ENCODE assay signal across 9 cellular contexts in genomic region chr22:29768052-29768680, GRCh38. TPM values are rescaled to one million over a fixed set of nuclear protein-coding genes. Genes with fewer than 3 reads are reported as not detected.
A peak's percentile ranks its signal among the peaks of the same experiment; 100 is the strongest.
DNase-seq lines count a peak whose midpoint lies in the region; ATAC-seq lines count a peak whose summit lies in the region.
"Had no signal": no experiment of that assay in that cellular context is flagged by ENCODE, and none has a peak within 500 bp of the region (broad histone marks: within the 10 kb centered on the region; RNA-seq: fewer than 3 reads in every experiment).

No MANE protein-coding gene starts in this region.

- no peak for ATAC-seq in activated naive CD4-positive, alpha-beta T cell treated with anti-CD3 and anti-CD28 coated beads, Interleukin-2, amount 50 U/mL, for 72 hours
- ATAC-seq in stimulated activated naive CD8-positive, alpha-beta T cell treated with anti-CD3 and anti-CD28 coated beads, Interleukin-15, amount 100 ng/mL, for 72 hours = no peak
- no peak for ATAC-seq in HG02623 (IDR thresholded peaks at IDR 0.05; ENCODE audit: unreplicated experiment)

- no peaks in the 10 kb centered on the region for H3K27me3 ChIP-seq in HUES6 (ENCODE audit: control insufficient read depth, insufficient read depth, low read length)
- H3K27me3 ChIP-seq in iPS-18a (ENCODE audit: control insufficient read depth, insufficient read depth, low read length) = no peaks in the 10 kb centered on the region

- H3K9ac ChIP-seq in HUES6 (ENCODE audit: low read length) (peak overlapping the region; percentile 90), iPS-18a (ENCODE audit: low read length) (peak overlapping the region; percentile 79)

- peaks cover 49% of the 10 kb centered on the region for H3K4me1 Mint-ChIP-seq in stimulated activated naive CD8-positive, alpha-beta T cell treated with anti-CD3 and anti-CD28 coated beads, Interleukin-15, amount 100 ng/mL, for 72 hours

- DNase-seq in activated naive CD4-positive, alpha-beta T cell treated with anti-CD3 and anti-CD28 coated beads, Interleukin-2, amount 50 U/mL, for 72 hours (ENCODE audit: low spot score in 2 of 2) = no peak
- DNase-seq in stimulated activated naive CD8-positive, alpha-beta T cell treated with anti-CD3 and anti-CD28 coated beads, Interleukin-15, amount 100 ng/mL, for 72 hours = no peak
- no peak for DNase-seq in effector CD4-positive, alpha-beta T cell
- no peak for DNase-seq in CD1c-positive myeloid dendritic cell (ENCODE audit: extremely low spot score)
- no peak for DNase-seq in hypothalamus (lab: John Stamatoyannopoulos, UW)

- H3K36me3 ChIP-seq in HUES6 (ENCODE audit: control insufficient read depth, insufficient read depth, low read length) = peaks cover 14% of the 10 kb centered on the region
- peaks cover 24% of the 10 kb centered on the region for H3K36me3 ChIP-seq in iPS-18a (ENCODE audit: control insufficient read depth, low read depth, low read length)

- peak overlapping the region; percentile 100 for H3K4me3 Mint-ChIP-seq in stimulated activated naive CD8-positive, alpha-beta T cell treated with anti-CD3 and anti-CD28 coated beads, Interleukin-15, amount 100 ng/mL, for 72 hours

- H3K27ac Mint-ChIP-seq in activated naive CD4-positive, alpha-beta T cell treated with anti-CD3 and anti-CD28 coated beads, Interleukin-2, amount 50 U/mL, for 72 hours = peak overlapping the region; percentile 97 to 99
- H3K27ac Mint-ChIP-seq in stimulated activated naive CD8-positive, alpha-beta T cell treated with anti-CD3 and anti-CD28 coated beads, Interleukin-15, amount 100 ng/mL, for 72 hours = peak overlapping the region; percentile 10 to 99

- H3K4me3 ChIP-seq in HUES6 (ENCODE audit: low read depth, low read length) (peak overlapping the region; percentile 96), iPS-18a (ENCODE audit: low read length) (peak overlapping the region; percentile 86)

- H3K4me1 ChIP-seq in HUES6 (ENCODE audit: control insufficient read depth, insufficient read depth, low read length) (peaks cover 10% of the 10 kb centered on the region), iPS-18a (ENCODE audit: control insufficient read depth, low read depth, low read length) (peaks cover 4% of the 10 kb centered on the region)

- H3K9me3 ChIP-seq in HUES6 (ENCODE audit: control insufficient read depth, insufficient read depth, low read depth, low read length) (no peaks in the 10 kb centered on the region), iPS-18a (ENCODE audit: control insufficient read depth, low read depth, low read length) (no peaks in the 10 kb centered on the region)

- H3K36me3 Mint-ChIP-seq in activated naive CD4-positive, alpha-beta T cell treated with anti-CD3 and anti-CD28 coated beads, Interleukin-2, amount 50 U/mL, for 72 hours = peaks cover 10 to 33% of the 10 kb centered on the region in 2 donors

- H3K27me3 Mint-ChIP-seq in stimulated activated naive CD8-positive, alpha-beta T cell treated with anti-CD3 and anti-CD28 coated beads, Interleukin-15, amount 100 ng/mL, for 72 hours = no peaks in the 10 kb centered on the region

- H3K9me3 Mint-ChIP-seq in activated naive CD4-positive, alpha-beta T cell treated with anti-CD3 and anti-CD28 coated beads, Interleukin-2, amount 50 U/mL, for 72 hours = no peaks in the 10 kb centered on the region
- no peaks in the 10 kb centered on the region for H3K9me3 Mint-ChIP-seq in stimulated activated naive CD8-positive, alpha-beta T cell treated with anti-CD3 and anti-CD28 coated beads, Interleukin-15, amount 100 ng/mL, for 72 hours

- H3K27ac ChIP-seq in HUES6 (ENCODE audit: low read depth, low read length) (no peak overlapping the region), iPS-18a (ENCODE audit: low read length) (no peak overlapping the region)

RNA-seq across cellular contexts. Expression of gene UQCR10, which starts 1.0 kb away (rescaled TPM):
- total RNA-seq in activated naive CD4-positive, alpha-beta T cell treated with anti-CD3 and anti-CD28 coated beads, Interleukin-2, amount 50 U/mL, for 72 hours = 100 to 1,000 TPM in 1 of 2 donors, 10 to 100 TPM in 1; 72.2 to 107 TPM

RNA-seq across cellular contexts. Expression of gene ZMAT5, which starts 1.4 kb away (rescaled TPM):
- total RNA-seq in activated naive CD4-positive, alpha-beta T cell treated with anti-CD3 and anti-CD28 coated beads, Interleukin-2, amount 50 U/mL, for 72 hours = 10 to 100 TPM; 16.3 to 18.6 TPM

RNA-seq across cellular contexts. Expression of gene CABP7, which starts 48.4 kb away (rescaled TPM):
- under 1 TPM in 1 of 2 donors, not detected in 1; 0.18 TPM for total RNA-seq in activated naive CD4-positive, alpha-beta T cell treated with anti-CD3 and anti-CD28 coated beads, Interleukin-2, amount 50 U/mL, for 72 hours
- total RNA-seq: esophagus mucosa had no signal
